ENCODE assay signal across 16 cellular contexts in genomic region chr6:152298055-152298647, GRCh38.
A peak's percentile ranks its signal among the peaks of the same experiment; 100 is the strongest.
DNase-seq lines count a peak whose midpoint lies in the region; ATAC-seq, FAIRE-seq and TF ChIP-seq lines count a peak whose summit lies in the region.
"Had no signal": no experiment of that assay in that cellular context is flagged by ENCODE, and none has a peak within 500 bp of the region (broad histone marks: within the 10 kb centered on the region; RNA-seq: fewer than 3 reads in every experiment).

No MANE protein-coding gene starts in this region.

- H3K4me2 ChIP-seq in GM12878 (ENCODE audit: control insufficient read depth, insufficient read depth), result peak overlapping the region; percentile 88

- WGBS in GM12878 (ENCODE audit: insufficient coverage, insufficient replicate concordance, low lambda C conversion rate, missing lambda C conversion rate), result 24% methylated on average over 3 of the region's 3 CpGs

- DNase-seq in G401 (ENCODE audit: low spot score), result peak; percentile 68
- no peak for DNase-seq in GM12878 (ENCODE audit: low read depth, low spot score)
- no peak for DNase-seq in stimulated activated naive CD4-positive, alpha-beta T cell (lab: John Stamatoyannopoulos, UW)
- no peak for DNase-seq in RKO (ENCODE audit: low spot score)
- no peak for DNase-seq in COLO668 (lab: John Stamatoyannopoulos, UW; ENCODE audit: unreplicated experiment)
- no peak for DNase-seq in erythroblast (lab: John Stamatoyannopoulos, UW)
- DNase-seq: activated CD4-positive, CD25-positive, alpha-beta regulatory T cell treated with anti-CD3 and anti-CD28 coated beads, Interleukin-2, amount 50 U/mL, for 72 hours; DMS79 treated with DMSO at 0.1 percent for 48 hours; heart left ventricle; PC-3; stimulated activated CD4-positive, alpha-beta T cell treated with anti-CD3 and anti-CD28 coated beads, Interleukin-4, amount 100 ng/mL, for 1 hour; SW 1271 had no signal

- intact Hi-C loops in GM12878 (cut with micrococcal nuclease; ENCODE audit: unreplicated experiment), result no loop called here

- SMC1A ChIA-PET in GM12878 (lab: Charles Lee; ENCODE audit: uncharacterized antibody, unreplicated experiment), result interaction anchor here (0.9 to 7.7 kb wide), 24 partner anchors 10 to 608 kb away, joined by 3 to 83 read pairs (median 4); no protein-coding TSS in a partner anchor

- no peaks in the 10 kb centered on the region for H3K9me3 ChIP-seq in GM12878 (replicated peaks; ENCODE audit: control insufficient read depth, insufficient read depth, low read length)
- H3K9me3 ChIP-seq: heart left ventricle had no signal

- POLR2A ChIA-PET in GM12878 (lab: Charles Lee), result interaction anchor here (0.7 to 2.0 kb wide), 6 partner anchors 12 to 697 kb away, joined by 3 to 5 read pairs (median 4); partner anchors contain the start of gene FBXO5

- RAD21 ChIA-PET in GM12878 (lab: Charles Lee; ENCODE audit: unreplicated experiment), result interaction anchor here (0.6 to 7.7 kb wide), 13 partner anchors 12 to 858 kb away, joined by 3 to 100 read pairs (median 4); no protein-coding TSS in a partner anchor

- no peak for TF ChIP-seq EP300 in GM12878 (IDR thresholded peaks at IDR 0.05; ENCODE audit: borderline replicate concordance in 1 of 2, control insufficient read depth in 1 of 2, low read depth in 2 of 2, low read length in 2 of 2)

- no peak for FAIRE-seq in GM12878 (lab: Jason Lieb, UNC)

- H4K20me1 ChIP-seq in GM12878 (ENCODE audit: control insufficient read depth, insufficient read depth), result no peaks in the 10 kb centered on the region

- no peak for TF ChIP-seq CTCF in GM12878 (IDR thresholded peaks at IDR 0.05 in 2 of 3, conservative IDR thresholded peaks at IDR 0.05 in 1 of 3; ENCODE audit: control insufficient read depth in 2 of 3, extremely low read depth in 1 of 3, insufficient read depth in 1 of 3, low read depth in 3 of 3, low read length in 3 of 3)

- H3K4me1 ChIP-seq in GM12878 (ENCODE audit: control insufficient read depth, insufficient read depth, low read length), result peaks cover 6% of the 10 kb centered on the region

- TF ChIP-seq RAD21 in GM12878 (IDR thresholded peaks at IDR 0.05; ENCODE audit: insufficient read depth, low read depth, low read length), result no peak

- H3K4me3 ChIP-seq in GM12878, result peak overlapping the region; percentile 62
- H3K4me3 ChIP-seq: heart left ventricle had no signal

- no TSS peak for BruUV-seq in GM12878 (replicated peaks; lab: Mats Ljungman, UMichigan)

- in situ Hi-C loops in G401 (cut with HindIII; ENCODE audit: low sequenced_read_pairs) (no loop called here), GM12878 (cut with MboI) (no loop called here)

- CTCF ChIA-PET in GM12878 (lab: Yijun Ruan, JAX), result interaction anchor here (0.8 to 4.9 kb wide), 16 partner anchors 10 to 656 kb away, joined by 3 to 48 read pairs (median 4); no protein-coding TSS in a partner anchor

- ATAC-seq in GM18517 (IDR thresholded peaks at IDR 0.05; ENCODE audit: unreplicated experiment) (peak; percentile 26), HG02610 (IDR thresholded peaks at IDR 0.05; ENCODE audit: unreplicated experiment) (peak; percentile 27), GM12878 (peak; percentile 39)
- ATAC-seq: esophagus mucosa; heart left ventricle; PC-3; stimulated activated memory B cell treated with anti-CD40 and anti-IgM and Interleukin-4, amounts not matched to agents 10 μg/mL and 1 μg/mL and 100 μg/mL, for 72 hours had no signal

- TF ChIP-seq POLR2A in GM12878 (IDR thresholded peaks at IDR 0.05; ENCODE audit: low read depth, low read length) (no peak), erythroblast (IDR thresholded peaks at IDR 0.05; ENCODE audit: low read length) (no peak)

- H3K36me3 ChIP-seq in GM12878 (ENCODE audit: control insufficient read depth in 2 of 2, insufficient read depth in 2 of 2, low read length in 1 of 2), result peaks cover 0 to 3% of the 10 kb centered on the region in 2 experiments; a peak in 2 of 4 replicates

- no peaks in the 10 kb centered on the region for H3K27me3 ChIP-seq in GM12878 (replicated peaks in 1 of 2; ENCODE audit: control insufficient read depth in 2 of 2, insufficient read depth in 2 of 2, low read length in 1 of 2)
- H3K27me3 ChIP-seq: heart left ventricle had no signal

- peaks cover 12% of the 10 kb centered on the region for H3K79me2 ChIP-seq in GM12878 (ENCODE audit: control insufficient read depth, insufficient read depth, low read length)

- peak overlapping the region; percentile 83 for H3K27ac ChIP-seq in GM12878 (ENCODE audit: control insufficient read depth, insufficient read depth)

- peak overlapping the region; percentile 44 for H3K9ac ChIP-seq in GM12878 (ENCODE audit: control insufficient read depth, insufficient read depth, low read length)

- H2AFZ ChIP-seq in GM12878 (ENCODE audit: control insufficient read depth, low read depth, low read length), result peak overlapping the region; percentile 70

TF ChIP-seq in GM12878, 131 proteins besides CTCF, POLR2A, EP300 and RAD21 (continues in another document):
- TF ChIP-seq ETV6 (conservative IDR thresholded peaks at IDR 0.05 in 1 of 2, IDR thresholded peaks at IDR 0.05 in 1 of 2; ENCODE audit: borderline replicate concordance in 1 of 2, low read depth in 1 of 2) (no peak), RFX5 (IDR thresholded peaks at IDR 0.05; ENCODE audit: low read depth, low read length) (no peak), RELB (IDR thresholded peaks at IDR 0.05; ENCODE audit: low read depth) (peak; percentile 63; the same call in 1 of the 2 replicates), NBN (IDR thresholded peaks at IDR 0.05) (no peak), IRF5 (IDR thresholded peaks at IDR 0.05; ENCODE audit: borderline replicate concordance) (no peak), ZNF217 (IDR thresholded peaks at IDR 0.05) (no peak), REST (IDR thresholded peaks at IDR 0.05; ENCODE audit: low read depth, low read length) (no peak), PML (IDR thresholded peaks at IDR 0.05; ENCODE audit: low read length) (peak; percentile 52; the same call in 1 of the 2 replicates), MTA3 (IDR thresholded peaks at IDR 0.05; ENCODE audit: borderline replicate concordance, low read length) (no peak), SMARCA5 (IDR thresholded peaks at IDR 0.05) (no peak), RB1 (IDR thresholded peaks at IDR 0.05; ENCODE audit: borderline replicate concordance) (no peak), BHLHE40 (IDR thresholded peaks at IDR 0.05; ENCODE audit: borderline replicate concordance in 1 of 2, low read depth in 2 of 2, low read length in 1 of 2) (no peak), JUND (IDR thresholded peaks at IDR 0.05; ENCODE audit: low read depth, low read length) (no peak)
